Comparison of ENCODE assay signal across 1 cellular context in genomic region chr12:53115112-53115890, GRCh38.
A peak's percentile ranks its signal among the peaks of the same experiment; 100 is the strongest.
TF ChIP-seq lines count a peak whose summit lies in the region.

No MANE protein-coding gene starts in this region.

TF ChIP-seq in K562, 482 proteins besides CTCF, POLR2A, EP300 and RAD21 (continued from another document):
- TF ChIP-seq, protein P1, sequence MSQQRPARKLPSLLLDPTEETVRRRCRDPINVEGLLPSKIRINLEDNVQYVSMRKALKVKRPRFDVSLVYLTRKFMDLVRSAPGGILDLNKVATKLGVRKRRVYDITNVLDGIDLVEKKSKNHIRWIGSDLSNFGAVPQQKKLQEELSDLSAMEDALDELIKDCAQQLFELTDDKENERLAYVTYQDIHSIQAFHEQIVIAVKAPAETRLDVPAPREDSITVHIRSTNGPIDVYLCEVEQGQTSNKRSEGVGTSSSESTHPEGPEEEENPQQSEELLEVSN (IDR thresholded peaks at IDR 0.05; ENCODE audit: borderline replicate concordance in 1 of 2, extremely low read depth in 1 of 2, insufficient read depth in 1 of 2, insufficient read length in 1 of 2, low read depth in 1 of 2, low read length in 1 of 2, poor library complexity in 1 of 2, severe bottlenecking in 1 of 2) = peak in 1 of 2 experiments; percentile 13
- TF ChIP-seq BCOR (IDR thresholded peaks at IDR 0.05) (no peak), NCOA1 (IDR thresholded peaks at IDR 0.05; ENCODE audit: low read depth) (no peak), MTF1 (CRISPR knock-in tag; IDR thresholded peaks at IDR 0.05; ENCODE audit: borderline replicate concordance) (no peak), SREBF2 (CRISPR knock-in tag; IDR thresholded peaks at IDR 0.05) (no peak), TAF7 (tag; IDR thresholded peaks at IDR 0.05) (no peak), LEF1 (IDR thresholded peaks at IDR 0.05) (no peak), PHF20 (IDR thresholded peaks at IDR 0.05; ENCODE audit: partially characterized antibody) (no peak), ZNF133 (CRISPR knock-in tag; IDR thresholded peaks at IDR 0.05) (no peak), ZNF695 (CRISPR knock-in tag; IDR thresholded peaks at IDR 0.05) (no peak)
- TF ChIP-seq, protein P2, sequence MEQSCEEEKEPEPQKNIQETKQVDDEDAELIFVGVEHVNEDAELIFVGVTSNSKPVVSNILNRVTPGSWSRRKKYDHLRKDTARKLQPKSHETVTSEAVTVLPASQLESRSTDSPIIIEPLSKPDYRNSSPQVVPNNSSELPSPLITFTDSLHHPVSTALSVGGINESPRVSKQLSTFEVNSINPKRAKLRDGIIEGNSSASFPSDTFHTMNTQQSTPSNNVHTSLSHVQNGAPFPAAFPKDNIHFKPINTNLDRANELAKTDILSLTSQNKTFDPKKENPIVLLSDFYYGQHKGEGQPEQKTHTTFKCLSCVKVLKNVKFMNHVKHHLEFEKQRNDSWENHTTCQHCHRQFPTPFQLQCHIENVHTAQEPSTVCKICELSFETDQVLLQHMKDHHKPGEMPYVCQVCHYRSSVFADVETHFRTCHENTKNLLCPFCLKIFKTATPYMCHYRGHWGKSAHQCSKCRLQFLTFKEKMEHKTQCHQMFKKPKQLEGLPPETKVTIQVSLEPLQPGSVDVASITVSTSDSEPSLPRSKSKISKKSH (CRISPR knock-in tag; IDR thresholded peaks at IDR 0.05) = no peak
- TF ChIP-seq, protein P3, sequence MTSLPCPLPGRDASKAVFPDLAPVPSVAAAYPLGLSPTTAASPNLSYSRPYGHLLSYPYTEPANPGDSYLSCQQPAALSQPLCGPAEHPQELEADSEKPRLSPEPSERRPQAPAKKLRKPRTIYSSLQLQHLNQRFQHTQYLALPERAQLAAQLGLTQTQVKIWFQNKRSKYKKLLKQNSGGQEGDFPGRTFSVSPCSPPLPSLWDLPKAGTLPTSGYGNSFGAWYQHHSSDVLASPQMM (CRISPR knock-in tag; IDR thresholded peaks at IDR 0.05) = no peak
